ENCODE assay signal across 18 cellular contexts in the genomic region with DNA sequence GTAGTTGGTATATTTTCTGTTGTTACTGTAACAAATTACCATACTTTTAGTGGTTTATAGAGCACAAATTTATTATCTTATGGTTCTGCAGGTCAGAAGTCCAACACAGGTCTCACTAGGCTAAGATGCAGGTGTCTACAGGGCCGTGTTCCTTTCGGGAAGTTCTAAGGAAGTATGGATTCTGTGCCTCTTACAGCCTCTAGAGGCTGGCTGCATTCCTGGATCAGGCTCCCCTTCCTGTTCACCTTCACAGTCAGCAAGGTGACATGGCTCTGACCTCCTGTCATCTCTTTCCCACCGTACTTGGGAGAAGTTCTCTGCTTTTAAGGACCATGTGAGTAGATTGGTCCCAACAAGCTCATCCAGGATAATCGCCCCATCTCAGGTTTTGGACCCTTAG.
"Had no signal": no experiment of that assay in that cellular context is flagged by ENCODE, and none has a peak within 500 bp of the region (broad histone marks: within the 10 kb centered on the region; RNA-seq: fewer than 3 reads in every experiment).

No MANE protein-coding gene starts in this region.

- H3K27ac ChIP-seq: left lung, parathyroid adenoma had no signal

- H3K36me3 Mint-ChIP-seq: activated naive CD8-positive, alpha-beta T cell treated with anti-CD3 and anti-CD28 coated beads for 36 hours; stimulated activated naive B cell treated with anti-CD40 and anti-IgM and Interleukin-4, amounts not matched to agents 10 μg/mL and 1 μg/mL and 100 μg/mL, for 72 hours; type B pancreatic cell had no signal

- H3K9me3 Mint-ChIP-seq: activated T-cell treated with anti-CD3 and anti-CD28 coated beads, Interleukin-2, amount 50 U/mL, for 72 hours; type B pancreatic cell had no signal

- H3K4me3 Mint-ChIP-seq: activated B cell treated with CpG ODN at 0.5 μM for 24 hours; activated naive CD8-positive, alpha-beta T cell treated with anti-CD3 and anti-CD28 coated beads for 36 hours; activated T-cell treated with anti-CD3 and anti-CD28 coated beads, Interleukin-2, amount 50 U/mL, for 72 hours; brain; stimulated activated naive B cell treated with anti-CD40 and anti-IgM and Interleukin-4, amounts not matched to agents 10 μg/mL and 1 μg/mL and 100 μg/mL, for 72 hours; type B pancreatic cell had no signal

- H3K27me3 Mint-ChIP-seq: activated B cell treated with CpG ODN at 0.5 μM for 24 hours; activated naive CD8-positive, alpha-beta T cell treated with anti-CD3 and anti-CD28 coated beads for 36 hours; brain; type B pancreatic cell had no signal

- H3K9ac ChIP-seq: parathyroid adenoma had no signal

- H3K27me3 ChIP-seq: gastroesophageal sphincter had no signal

- H3K4me3 ChIP-seq: gastroesophageal sphincter, left lung had no signal

- H3K4me1 Mint-ChIP-seq: stimulated activated naive B cell treated with anti-CD40 and anti-IgM and Interleukin-4, amounts not matched to agents 10 μg/mL and 1 μg/mL and 100 μg/mL, for 72 hours had no signal

- ATAC-seq: activated T-cell treated with anti-CD3 and anti-CD28 coated beads, Interleukin-2, amount 50 U/mL, for 72 hours; gastroesophageal sphincter; left lung; stimulated activated naive B cell treated with anti-CD40 and anti-IgM and Interleukin-4, amounts not matched to agents 10 μg/mL and 1 μg/mL and 100 μg/mL, for 72 hours had no signal

- H3K36me3 ChIP-seq: gastroesophageal sphincter, left lung had no signal

- H3K27ac Mint-ChIP-seq: activated B cell treated with CpG ODN at 0.5 μM for 24 hours; activated naive CD8-positive, alpha-beta T cell treated with anti-CD3 and anti-CD28 coated beads for 36 hours; activated T-cell treated with anti-CD3 and anti-CD28 coated beads, Interleukin-2, amount 50 U/mL, for 72 hours; stimulated activated naive B cell treated with anti-CD40 and anti-IgM and Interleukin-4, amounts not matched to agents 10 μg/mL and 1 μg/mL and 100 μg/mL, for 72 hours had no signal

- DNase-seq: activated B cell treated with CpG ODN at 0.5 μM for 24 hours; activated CD4-positive, alpha-beta T cell treated with anti-CD3 and anti-CD28 coated beads for 48 hours; activated CD8-positive, alpha-beta memory T cell treated with anti-CD3 and anti-CD28 coated beads, Interleukin-2, amount 50 U/mL, for 48 hours; activated gamma-delta T cell treated with Interleukin-2 at 50 U/mL for 16 hours; activated naive CD8-positive, alpha-beta T cell treated with anti-CD3 and anti-CD28 coated beads for 36 hours; activated T-cell treated with anti-CD3 and anti-CD28 coated beads, Interleukin-2, amount 50 U/mL, for 72 hours; amygdala; erythroblast; left lung; mesenchymal stem cell; stimulated activated CD4-positive, alpha-beta T cell treated with anti-CD3 and anti-CD28 coated beads, Interleukin-15, amount 100 ng/mL, for 24 hours; stimulated activated CD4-positive, alpha-beta T cell treated with anti-CD3 and anti-CD28 coated beads, Interleukin-4, amount 100 ng/mL, for 1 hour; stimulated activated naive B cell treated with anti-CD40 and anti-IgM and Interleukin-4, amounts not matched to agents 10 μg/mL and 1 μg/mL and 100 μg/mL, for 72 hours; SW 1271 had no signal

- H3K9me3 ChIP-seq: gastroesophageal sphincter, left lung had no signal

- H3K4me1 ChIP-seq: parathyroid adenoma had no signal
